In genomic region chr5:133032852-133033742, GRCh38 we compare ENCODE assay signal across 8 cellular contexts. TPM values are rescaled to one million over a fixed set of nuclear protein-coding genes. Genes with fewer than 3 reads are reported as not detected.
DNase-seq lines count a peak whose midpoint lies in the region; ATAC-seq and TF ChIP-seq lines count a peak whose summit lies in the region.

No MANE protein-coding gene starts in this region.

- H3K27ac ChIP-seq in HEK293 (ENCODE audit: extremely low read depth, low read depth, low read length) (peak overlapping the region; percentile 29; the same call in 1 of the 2 replicates), SU-DHL-6 (ENCODE audit: low read depth, low read length) (peak overlapping the region; percentile 62), ascending aorta (no peak overlapping the region)
- no peak overlapping the region for H3K27ac ChIP-seq in naive thymus-derived CD4-positive, alpha-beta T cell (ENCODE audit: low read depth, low read length)

- peaks cover 12% of the 10 kb centered on the region for H3K4me1 ChIP-seq in HEK293 (ENCODE audit: control insufficient read depth, insufficient read depth, low read length)
- H3K4me1 ChIP-seq in naive thymus-derived CD4-positive, alpha-beta T cell (ENCODE audit: control insufficient read depth in 2 of 2, insufficient read depth in 2 of 2, low read length in 2 of 2) = no peaks in the 10 kb centered on the region
- peaks cover 4 to 7% of the 10 kb centered on the region in 2 donors for H3K4me1 ChIP-seq in ascending aorta

- POLR2A ChIA-PET in HEK293 (lab: Yijun Ruan, JAX) = interaction anchor here (0.7 to 1.8 kb wide), 2 partner anchors 19 to 186 kb away, joined by 4 to 9 read pairs; partner anchors contain the start of gene HSPA4
- POLR2A ChIA-PET in naive thymus-derived CD4-positive, alpha-beta T cell (lab: Charles Lee) = interaction anchor here (2.0 kb wide), 1 partner anchor 19 kb away, joined by 5 read pairs; the partner anchor contains the start of gene HSPA4

- H3K4me3 Mint-ChIP-seq in naive thymus-derived CD4-positive, alpha-beta T cell = no peak overlapping the region

- H3K9me2 ChIP-seq in SU-DHL-6 (replicated peaks; ENCODE audit: insufficient read depth, low read length) = no peaks in the 10 kb centered on the region

- TF ChIP-seq CTCF in HEK293 (tag by site-specific recombination; IDR thresholded peaks at IDR 0.05) (no peak), SU-DHL-6 (IDR thresholded peaks at IDR 0.05; ENCODE audit: insufficient read depth, low read length, poor library complexity, severe bottlenecking) (no peak), ascending aorta (IDR thresholded peaks at IDR 0.05) (no peak)

- H3K36me3 Mint-ChIP-seq in naive thymus-derived CD4-positive, alpha-beta T cell = no peaks in the 10 kb centered on the region

- H3K9me3 ChIP-seq in HEK293 (ENCODE audit: control insufficient read depth, insufficient read depth, low read depth, low read length) (no peaks in the 10 kb centered on the region), SU-DHL-6 (ENCODE audit: insufficient read depth, low read length) (no peaks in the 10 kb centered on the region), ascending aorta (no peaks in the 10 kb centered on the region)
- H3K9me3 ChIP-seq in naive thymus-derived CD4-positive, alpha-beta T cell (ENCODE audit: control insufficient read depth in 2 of 3, low read length in 3 of 3) = no peaks in the 10 kb centered on the region

- DNase-seq in naive thymus-derived CD4-positive, alpha-beta T cell = no peak
- DNase-seq in ascending aorta (ENCODE audit: low spot score in 2 of 2) (no peak), left ventricle myocardium superior (no peak), Ammon's horn (ENCODE audit: low spot score) (no peak)

- H3K27me3 ChIP-seq in SU-DHL-6 (ENCODE audit: low read length) (no peaks in the 10 kb centered on the region), ascending aorta (no peaks in the 10 kb centered on the region)
- no peaks in the 10 kb centered on the region for H3K27me3 ChIP-seq in naive thymus-derived CD4-positive, alpha-beta T cell (ENCODE audit: control insufficient read depth in 2 of 2, insufficient read depth in 2 of 2, low read length in 2 of 2)

- peak overlapping the region; percentile 93 for H2AFZ ChIP-seq in SU-DHL-6 (ENCODE audit: low read depth, low read length, severe bottlenecking)

- no peaks in the 10 kb centered on the region for H3F3A ChIP-seq in SU-DHL-6 (ENCODE audit: insufficient read depth)

- peak; percentile 73 for ATAC-seq in GM18502 (IDR thresholded peaks at IDR 0.05; ENCODE audit: poor library complexity, unreplicated experiment)
- ATAC-seq in naive thymus-derived CD4-positive, alpha-beta T cell = peak; percentile 51
- no peak for ATAC-seq in GM21447 (IDR thresholded peaks at IDR 0.05; ENCODE audit: unreplicated experiment)
- no peak for ATAC-seq in left ventricle myocardium superior

- H3K36me3 ChIP-seq in HEK293 (ENCODE audit: control insufficient read depth in 2 of 2, insufficient read depth in 1 of 2, low read length in 2 of 2) = no peaks in the 10 kb centered on the region
- no peaks in the 10 kb centered on the region for H3K36me3 ChIP-seq in SU-DHL-6 (ENCODE audit: low read length)
- H3K36me3 ChIP-seq in naive thymus-derived CD4-positive, alpha-beta T cell (ENCODE audit: control insufficient read depth in 2 of 3, insufficient read depth in 3 of 3, low read length in 3 of 3) = no peaks in the 10 kb centered on the region
- H3K36me3 ChIP-seq in ascending aorta = no peaks in the 10 kb centered on the region

- intact Hi-C loops in naive thymus-derived CD4-positive, alpha-beta T cell (cut with micrococcal nuclease) = no loop called here
- intact Hi-C loops in ascending aorta (cut with DNase I) = no loop called here
- intact Hi-C loops in left ventricle myocardium superior (cut with micrococcal nuclease) = no loop called here

- CTCF ChIA-PET in HEK293 (lab: Yijun Ruan, JAX) = interaction anchor here (0.6 kb wide), 1 partner anchor 79 kb away, joined by 3 read pairs; no protein-coding TSS in a partner anchor
- CTCF ChIA-PET in naive thymus-derived CD4-positive, alpha-beta T cell (lab: Charles Lee) = no interaction called here

- H3K4me1 Mint-ChIP-seq in naive thymus-derived CD4-positive, alpha-beta T cell = peaks cover 0 to 5% (median 0%) of the 10 kb centered on the region in 7 donors

- H3K9me3 Mint-ChIP-seq in naive thymus-derived CD4-positive, alpha-beta T cell = no peaks in the 10 kb centered on the region

- H3K4me3 ChIP-seq in HEK293 (ENCODE audit: low read depth, low read length) (no peak overlapping the region), SU-DHL-6 (ENCODE audit: insufficient read depth, low read length, poor library complexity, severe bottlenecking) (no peak overlapping the region), ascending aorta (no peak overlapping the region)
- no peak overlapping the region for H3K4me3 ChIP-seq in naive thymus-derived CD4-positive, alpha-beta T cell (ENCODE audit: low read length)

- H3K79me2 ChIP-seq in SU-DHL-6 (ENCODE audit: insufficient read depth, low read length) = no peaks in the 10 kb centered on the region

- peak overlapping the region; percentile 52 for H3K4me2 ChIP-seq in SU-DHL-6 (ENCODE audit: low read depth, low read length, poor library complexity, severe bottlenecking)

- H3K27ac Mint-ChIP-seq in naive thymus-derived CD4-positive, alpha-beta T cell = no peak overlapping the region

- H3K27me3 Mint-ChIP-seq in naive thymus-derived CD4-positive, alpha-beta T cell = peaks cover 0 to 23% (median 7%) of the 10 kb centered on the region in 5 donors

- no peaks in the 10 kb centered on the region for H4K20me1 ChIP-seq in SU-DHL-6 (ENCODE audit: low read depth, low read length)

- H3K9ac ChIP-seq in SU-DHL-6 (ENCODE audit: low read length) = peak overlapping the region; percentile 32

TF ChIP-seq in HEK293, 187 proteins besides CTCF, POLR2A, EP300 and RAD21:
- TF ChIP-seq ZFP69B (tag by site-specific recombination; IDR thresholded peaks at IDR 0.05) (no peak), ZNF600 (tag by site-specific recombination; IDR thresholded peaks at IDR 0.05) (no peak), ZBTB20 (tag by site-specific recombination; IDR thresholded peaks at IDR 0.05) (peak; percentile 54; the same call in 1 of the 2 replicates), OVOL3 (tag by site-specific recombination; IDR thresholded peaks at IDR 0.05) (no peak), ZNF266 (tag by site-specific recombination; IDR thresholded peaks at IDR 0.05; ENCODE audit: low read depth) (no peak), SP2 (tag by site-specific recombination; IDR thresholded peaks at IDR 0.05) (no peak), ZNF2 (tag by site-specific recombination; IDR thresholded peaks at IDR 0.05) (no peak), EGR2 (tag by site-specific recombination; IDR thresholded peaks at IDR 0.05; ENCODE audit: low read depth) (peak; percentile 15; the same call in 1 of the 2 replicates), ZNF248 (tag by site-specific recombination; IDR thresholded peaks at IDR 0.05) (no peak), ZNF335 (tag by site-specific recombination; conservative IDR thresholded peaks at IDR 0.05) (peak; percentile 25; the same call in 1 of the 2 replicates), SCRT1 (tag by site-specific recombination; IDR thresholded peaks at IDR 0.05; ENCODE audit: borderline replicate concordance) (no peak), GLIS1 (tag by site-specific recombination; IDR thresholded peaks at IDR 0.05) (no peak), ZNF830 (tag by site-specific recombination; IDR thresholded peaks at IDR 0.05; ENCODE audit: low read depth) (no peak), SP3 (tag by site-specific recombination; IDR thresholded peaks at IDR 0.05) (no peak), ZNF184 (tag by site-specific recombination; IDR thresholded peaks at IDR 0.05) (no peak), ZFHX2 (tag by site-specific recombination; conservative IDR thresholded peaks at IDR 0.05) (no peak; the same call in 1 of the 2 replicates), YY2 (tag by site-specific recombination; IDR thresholded peaks at IDR 0.05) (no peak)
- TF ChIP-seq, protein P1, sequence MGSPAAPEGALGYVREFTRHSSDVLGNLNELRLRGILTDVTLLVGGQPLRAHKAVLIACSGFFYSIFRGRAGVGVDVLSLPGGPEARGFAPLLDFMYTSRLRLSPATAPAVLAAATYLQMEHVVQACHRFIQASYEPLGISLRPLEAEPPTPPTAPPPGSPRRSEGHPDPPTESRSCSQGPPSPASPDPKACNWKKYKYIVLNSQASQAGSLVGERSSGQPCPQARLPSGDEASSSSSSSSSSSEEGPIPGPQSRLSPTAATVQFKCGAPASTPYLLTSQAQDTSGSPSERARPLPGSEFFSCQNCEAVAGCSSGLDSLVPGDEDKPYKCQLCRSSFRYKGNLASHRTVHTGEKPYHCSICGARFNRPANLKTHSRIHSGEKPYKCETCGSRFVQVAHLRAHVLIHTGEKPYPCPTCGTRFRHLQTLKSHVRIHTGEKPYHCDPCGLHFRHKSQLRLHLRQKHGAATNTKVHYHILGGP (tag by site-specific recombination; IDR thresholded peaks at IDR 0.05) = no peak
TF ChIP-seq in HEK293: peak in this region for 3.

RNA-seq across cellular contexts. Expression of gene ZCCHC10, which starts 6.7 kb away (rescaled TPM):
- 10 to 100 TPM; 16.0 to 32.9 (median 18.2) TPM for total RNA-seq in naive thymus-derived CD4-positive, alpha-beta T cell
- 10 to 100 TPM; 34.5 to 47.5 TPM for polyA plus RNA-seq in naive thymus-derived CD4-positive, alpha-beta T cell
- total RNA-seq in ascending aorta (1.9 TPM), left ventricle myocardium superior (16.7 TPM)

RNA-seq across cellular contexts. Expression of gene HSPA4, which starts 18.7 kb away (rescaled TPM):
- 100 to 1,000 TPM in 1 of 5 experiments, 10 to 100 TPM in 4; 42.1 to 103 (median 50.0) TPM for total RNA-seq in naive thymus-derived CD4-positive, alpha-beta T cell
- 10 to 100 TPM; 37.7 to 38.5 TPM for polyA plus RNA-seq in naive thymus-derived CD4-positive, alpha-beta T cell
- total RNA-seq in ascending aorta (16.2 TPM), left ventricle myocardium superior (74.3 TPM)

Comparison
In these comparisons a context has a peak if more than half of its experiments do, and no peak if none do; other contexts are left out.
1. ATAC-seq: peak in GM18502 (single experiment) and naive thymus-derived CD4-positive, alpha-beta T cell (single experiment); none in GM21447 (single experiment) and left ventricle myocardium superior (single experiment).
2. H3K27ac ChIP-seq: peak in HEK293 (single experiment) and SU-DHL-6 (single experiment); none in naive thymus-derived CD4-positive, alpha-beta T cell (single experiment) and ascending aorta (0 of 2).